Comparison of ENCODE assay signal across 13 cellular contexts in genomic region chr22:20999350-21000214, GRCh38. TPM values are rescaled to one million over a fixed set of nuclear protein-coding genes. Genes with fewer than 3 reads are reported as not detected.
DNase-seq lines count a peak whose midpoint lies in the region; ATAC-seq and TF ChIP-seq lines count a peak whose summit lies in the region.
"Had no signal": no experiment of that assay in that cellular context is flagged by ENCODE, and none has a peak within 500 bp of the region (broad histone marks: within the 10 kb centered on the region; RNA-seq: fewer than 3 reads in every experiment).

No MANE protein-coding gene starts in this region.

- H3K36me3 Mint-ChIP-seq in activated T-helper 1 cell treated with anti-CD3 and anti-CD28 coated beads, Interleukin-12 subunit alpha, Interleukin-12 subunit beta, Interleukin-2, Interleukin-4 antibody, amounts not matched to agents 30 ng/mL and 10 ng/mL and 1 ng/mL, durations not matched to agents 14 hours and 24 hours and 36 hours (ENCODE audit: low read depth): peaks cover 10% of the 10 kb centered on the region
- peaks cover 0 to 4% (median 4%) of the 10 kb centered on the region in 5 donors for H3K36me3 Mint-ChIP-seq in naive thymus-derived CD4-positive, alpha-beta T cell

- H3K4me3 ChIP-seq in BLaER1 treated with 17β-estradiol and CSF1 and Interleukin-3, amounts not matched to agents 10 nM and 100 nM: peak overlapping the region in 6 of 10 experiments; percentile 62 to 82 (median 77); a peak in 8 of 20 replicates
- peak overlapping the region; percentile 79 for H3K4me3 ChIP-seq in naive thymus-derived CD4-positive, alpha-beta T cell (ENCODE audit: low read length)
- H3K4me3 ChIP-seq in thyroid gland (replicated peaks in 1 of 3): no peak overlapping the region

- peak overlapping the region; percentile 89 to 98 (median 95) for H3K9ac ChIP-seq in BLaER1 treated with 17β-estradiol and CSF1 and Interleukin-3, amounts not matched to agents 10 nM and 100 nM

- ATAC-seq in naive thymus-derived CD4-positive, alpha-beta T cell: no peak
- ATAC-seq in HG02852 (IDR thresholded peaks at IDR 0.05; ENCODE audit: unreplicated experiment) (no peak), GM19395 (IDR thresholded peaks at IDR 0.05; ENCODE audit: unreplicated experiment) (no peak)
- ATAC-seq: gastrocnemius medialis, left ventricle myocardium superior had no signal

- H3K27ac Mint-ChIP-seq in activated T-helper 1 cell treated with anti-CD3 and anti-CD28 coated beads, Interleukin-12 subunit alpha, Interleukin-12 subunit beta, Interleukin-2, Interleukin-4 antibody, amounts not matched to agents 30 ng/mL and 10 ng/mL and 1 ng/mL, durations not matched to agents 14 hours and 24 hours and 36 hours: no peak overlapping the region
- H3K27ac Mint-ChIP-seq in naive thymus-derived CD4-positive, alpha-beta T cell: peak overlapping the region in 8 of 9 donors; percentile 55 to 99 (median 98)

- peak overlapping the region; percentile 89 for H3K4me3 Mint-ChIP-seq in activated T-helper 1 cell treated with anti-CD3 and anti-CD28 coated beads, Interleukin-12 subunit alpha, Interleukin-12 subunit beta, Interleukin-2, Interleukin-4 antibody, amounts not matched to agents 30 ng/mL and 10 ng/mL and 1 ng/mL, durations not matched to agents 14 hours and 24 hours and 36 hours
- H3K4me3 Mint-ChIP-seq in naive thymus-derived CD4-positive, alpha-beta T cell: peak overlapping the region in 6 of 10 donors; percentile 94 to 98 (median 96)

- TF ChIP-seq CTCF in thyroid gland (IDR thresholded peaks at IDR 0.05): no peak

- H3K27me3 ChIP-seq in BLaER1 treated with 17β-estradiol and CSF1 and Interleukin-3, amounts not matched to agents 10 nM and 100 nM: no peaks in the 10 kb centered on the region
- H3K27me3 ChIP-seq in naive thymus-derived CD4-positive, alpha-beta T cell (ENCODE audit: control insufficient read depth in 2 of 2, insufficient read depth in 2 of 2, low read length in 2 of 2): no peaks in the 10 kb centered on the region
- H3K27me3 ChIP-seq in thyroid gland: no peaks in the 10 kb centered on the region
- H3K27me3 ChIP-seq: gastrocnemius medialis had no signal

- POLR2A ChIA-PET in naive thymus-derived CD4-positive, alpha-beta T cell (lab: Charles Lee): interaction anchor here (0.6 to 4.4 kb wide), 8 partner anchors 9 to 1216 kb away, joined by 3 to 21 read pairs (median 4); partner anchors contain the start of gene LZTR1

- H3K9me3 Mint-ChIP-seq in activated T-helper 1 cell treated with anti-CD3 and anti-CD28 coated beads, Interleukin-12 subunit alpha, Interleukin-12 subunit beta, Interleukin-2, Interleukin-4 antibody, amounts not matched to agents 30 ng/mL and 10 ng/mL and 1 ng/mL, durations not matched to agents 14 hours and 24 hours and 36 hours: no peaks in the 10 kb centered on the region
- peaks cover 0 to 4% (median 0%) of the 10 kb centered on the region in 11 donors for H3K9me3 Mint-ChIP-seq in naive thymus-derived CD4-positive, alpha-beta T cell

- H4K20me1 ChIP-seq in BLaER1 treated with 17β-estradiol and CSF1 and Interleukin-3, amounts not matched to agents 10 nM and 100 nM: peaks cover 0 to 64% (median 49%) of the 10 kb centered on the region in 11 experiments; a peak in 18 of 22 replicates

- peaks cover 8% of the 10 kb centered on the region for H3K4me1 Mint-ChIP-seq in activated T-helper 1 cell treated with anti-CD3 and anti-CD28 coated beads, Interleukin-12 subunit alpha, Interleukin-12 subunit beta, Interleukin-2, Interleukin-4 antibody, amounts not matched to agents 30 ng/mL and 10 ng/mL and 1 ng/mL, durations not matched to agents 14 hours and 24 hours and 36 hours (ENCODE audit: low read depth)
- peaks cover 14 to 36% (median 20%) of the 10 kb centered on the region in 7 donors for H3K4me1 Mint-ChIP-seq in naive thymus-derived CD4-positive, alpha-beta T cell

- no peaks in the 10 kb centered on the region for H3K9me3 ChIP-seq in BLaER1 treated with 17β-estradiol and CSF1 and Interleukin-3, amounts not matched to agents 10 nM and 100 nM (replicated peaks in 1 of 11)
- H3K9me3 ChIP-seq in naive thymus-derived CD4-positive, alpha-beta T cell (ENCODE audit: control insufficient read depth in 2 of 3, low read length in 3 of 3): no peaks in the 10 kb centered on the region
- no peaks in the 10 kb centered on the region for H3K9me3 ChIP-seq in thyroid gland
- H3K9me3 ChIP-seq: gastrocnemius medialis had no signal

- in situ Hi-C loops in GM18951 (cut with MboI; ENCODE audit: low sequenced_read_pairs, unreplicated experiment): no loop called here

- intact Hi-C loops in activated T-helper 1 cell treated with anti-CD3 and anti-CD28 coated beads, Interleukin-12 subunit alpha, Interleukin-12 subunit beta, Interleukin-2, Interleukin-4 antibody, amounts not matched to agents 30 ng/mL and 10 ng/mL and 1 ng/mL, durations not matched to agents 14 hours and 24 hours and 36 hours (cut with micrococcal nuclease): loop anchor here (5.0 to 10.0 kb wide), 5 partner anchors 37 to 885 kb away; partner anchors contain the start of genes DGCR6L, MED15, RANBP1 and SDF2L1
- intact Hi-C loops in naive thymus-derived CD4-positive, alpha-beta T cell (cut with micrococcal nuclease): loop anchor here (2.0 to 10.0 kb wide), 7 partner anchors 17 to 1877 kb away; partner anchors contain the start of genes DGCR2 (in 1 of the 2), HIRA (in 1 of the 2), LZTR1 (in 1 of the 2) and MRPL40 (in 1 of the 2)
- intact Hi-C loops in thyroid gland (cut with DNase I): no loop called here

- H3K4me1 ChIP-seq in BLaER1 treated with 17β-estradiol and CSF1 and Interleukin-3, amounts not matched to agents 10 nM and 100 nM: peaks cover 33 to 43% (median 37%) of the 10 kb centered on the region in 10 experiments
- peaks cover 24 to 26% of the 10 kb centered on the region in 2 donors for H3K4me1 ChIP-seq in naive thymus-derived CD4-positive, alpha-beta T cell (ENCODE audit: control insufficient read depth in 2 of 2, insufficient read depth in 2 of 2, low read length in 2 of 2)
- peaks cover 18 to 29% of the 10 kb centered on the region in 2 donors for H3K4me1 ChIP-seq in thyroid gland

- TF ChIP-seq POLR2A in GM18951 (IDR thresholded peaks at IDR 0.05; ENCODE audit: extremely low read depth, insufficient read depth, insufficient read length) (peak; percentile 19), thyroid gland (IDR thresholded peaks at IDR 0.05) (no peak)

- CTCF ChIA-PET in naive thymus-derived CD4-positive, alpha-beta T cell (lab: Charles Lee): interaction anchor here (0.9 to 1.2 kb wide), 3 partner anchors 14 to 84 kb away, joined by 3 read pairs; no protein-coding TSS in a partner anchor

- no peak for DNase-seq in activated T-helper 1 cell treated with anti-CD3 and anti-CD28 coated beads, Interleukin-12 subunit alpha, Interleukin-12 subunit beta, Interleukin-2, Interleukin-4 antibody, amounts not matched to agents 30 ng/mL and 10 ng/mL and 1 ng/mL, durations not matched to agents 14 hours and 24 hours and 36 hours (ENCODE audit: low spot score)
- no peak for DNase-seq in naive thymus-derived CD4-positive, alpha-beta T cell
- DNase-seq in hippocampal formation (lab: John Stamatoyannopoulos, UW): no peak
- no peak for DNase-seq in thyroid gland
- DNase-seq: central memory CD4-positive, alpha-beta T cell; gastrocnemius medialis; left ventricle myocardium superior; NCI-H187 treated with DMSO at 0.1 percent for 48 hours; Right ventricle myocardium superior had no signal

- peaks cover 29 to 61% (median 54%) of the 10 kb centered on the region in 11 experiments; a peak in 21 of 22 replicates for H3K36me3 ChIP-seq in BLaER1 treated with 17β-estradiol and CSF1 and Interleukin-3, amounts not matched to agents 10 nM and 100 nM
- peaks cover 0 to 60% (median 3%) of the 10 kb centered on the region in 3 experiments for H3K36me3 ChIP-seq in naive thymus-derived CD4-positive, alpha-beta T cell (ENCODE audit: control insufficient read depth in 2 of 3, insufficient read depth in 3 of 3, low read length in 3 of 3)
- peaks cover 10 to 11% of the 10 kb centered on the region in 2 donors for H3K36me3 ChIP-seq in thyroid gland

- H3K4me2 ChIP-seq in BLaER1 treated with 17β-estradiol and CSF1 and Interleukin-3, amounts not matched to agents 10 nM and 100 nM: peak overlapping the region; percentile 96 to 100 (median 99)

- H3K27ac ChIP-seq in BLaER1 treated with 17β-estradiol and CSF1 and Interleukin-3, amounts not matched to agents 10 nM and 100 nM: peak overlapping the region in 2 of 11 experiments; percentile 95 to 98; a peak in 3 of 22 replicates
- H3K27ac ChIP-seq in naive thymus-derived CD4-positive, alpha-beta T cell (ENCODE audit: low read depth, low read length): peak overlapping the region; percentile 94
- H3K27ac ChIP-seq in thyroid gland: no peak overlapping the region

- WGBS in thyroid gland, 2 donors: 85 to 91% methylated on average over 9 to 13 of the region's 27 CpGs

- no peaks in the 10 kb centered on the region for H3K27me3 Mint-ChIP-seq in activated T-helper 1 cell treated with anti-CD3 and anti-CD28 coated beads, Interleukin-12 subunit alpha, Interleukin-12 subunit beta, Interleukin-2, Interleukin-4 antibody, amounts not matched to agents 30 ng/mL and 10 ng/mL and 1 ng/mL, durations not matched to agents 14 hours and 24 hours and 36 hours (ENCODE audit: insufficient read depth)
- H3K27me3 Mint-ChIP-seq in naive thymus-derived CD4-positive, alpha-beta T cell: no peaks in the 10 kb centered on the region

RNA-seq across cellular contexts. Expression of gene THAP7, which starts 2.3 kb away (rescaled TPM):
- 35.1 and 36.8 TPM in 2 replicates for total RNA-seq in activated T-helper 1 cell treated with anti-CD3 and anti-CD28 coated beads, Interleukin-12 subunit alpha, Interleukin-12 subunit beta, Interleukin-2, Interleukin-4 antibody, amounts not matched to agents 30 ng/mL and 10 ng/mL and 1 ng/mL, durations not matched to agents 14 hours and 24 hours and 36 hours
- 10 to 100 TPM; 25.8 to 73.3 (median 64.7) TPM for total RNA-seq in naive thymus-derived CD4-positive, alpha-beta T cell
- polyA plus RNA-seq in naive thymus-derived CD4-positive, alpha-beta T cell: 10 to 100 TPM; 53.8 to 69.3 TPM
- 10 to 100 TPM; 51.0 to 75.0 (median 58.9) TPM for total RNA-seq in thyroid gland

RNA-seq across cellular contexts. Expression of gene P2RX6, which starts 15.4 kb away (rescaled TPM):
- total RNA-seq in activated T-helper 1 cell treated with anti-CD3 and anti-CD28 coated beads, Interleukin-12 subunit alpha, Interleukin-12 subunit beta, Interleukin-2, Interleukin-4 antibody, amounts not matched to agents 30 ng/mL and 10 ng/mL and 1 ng/mL, durations not matched to agents 14 hours and 24 hours and 36 hours: 0.18 and 0.22 TPM in 2 replicates
- total RNA-seq in naive thymus-derived CD4-positive, alpha-beta T cell: 1 to 10 TPM in 2 of 5 experiments, under 1 TPM in 3; 0.46 to 1.7 (median 0.66) TPM
- polyA plus RNA-seq in naive thymus-derived CD4-positive, alpha-beta T cell: under 1 TPM in 1 of 2 donors, not detected in 1; 0.15 TPM
- under 1 TPM in 1 of 4 donors, not detected in 3; 0.40 TPM for total RNA-seq in thyroid gland

RNA-seq across cellular contexts. Expression of gene LZTR1, which starts 17.5 kb away (rescaled TPM):
- 81.9 and 87.5 TPM in 2 replicates for total RNA-seq in activated T-helper 1 cell treated with anti-CD3 and anti-CD28 coated beads, Interleukin-12 subunit alpha, Interleukin-12 subunit beta, Interleukin-2, Interleukin-4 antibody, amounts not matched to agents 30 ng/mL and 10 ng/mL and 1 ng/mL, durations not matched to agents 14 hours and 24 hours and 36 hours
- total RNA-seq in naive thymus-derived CD4-positive, alpha-beta T cell: 100 to 1,000 TPM in 2 of 5 experiments, 10 to 100 TPM in 3; 61.8 to 104 (median 74.2) TPM
- 10 to 100 TPM; 11.4 to 15.6 TPM for polyA plus RNA-seq in naive thymus-derived CD4-positive, alpha-beta T cell
- 10 to 100 TPM; 37.1 to 67.2 (median 55.7) TPM for total RNA-seq in thyroid gland

RNA-seq across cellular contexts. Expression of gene AIFM3, which starts 32.5 kb away (rescaled TPM):
- total RNA-seq in activated T-helper 1 cell treated with anti-CD3 and anti-CD28 coated beads, Interleukin-12 subunit alpha, Interleukin-12 subunit beta, Interleukin-2, Interleukin-4 antibody, amounts not matched to agents 30 ng/mL and 10 ng/mL and 1 ng/mL, durations not matched to agents 14 hours and 24 hours and 36 hours: 0.88 and 0.93 TPM in 2 replicates
- 1 to 10 TPM in 3 of 5 experiments, under 1 TPM in 2; 0.24 to 9.0 (median 1.2) TPM for total RNA-seq in naive thymus-derived CD4-positive, alpha-beta T cell
- under 1 TPM; 0.17 to 0.32 TPM for polyA plus RNA-seq in naive thymus-derived CD4-positive, alpha-beta T cell
- 1 to 10 TPM in 2 of 4 donors, under 1 TPM in 2; 0.11 to 2.0 (median 0.80) TPM for total RNA-seq in thyroid gland

RNA-seq across cellular contexts. Expression of gene SLC7A4, which starts 32.8 kb away (rescaled TPM):
- total RNA-seq in activated T-helper 1 cell treated with anti-CD3 and anti-CD28 coated beads, Interleukin-12 subunit alpha, Interleukin-12 subunit beta, Interleukin-2, Interleukin-4 antibody, amounts not matched to agents 30 ng/mL and 10 ng/mL and 1 ng/mL, durations not matched to agents 14 hours and 24 hours and 36 hours: not detected in 2 replicates
- under 1 TPM in 2 of 5 experiments, not detected in 3; 0.13 TPM for total RNA-seq in naive thymus-derived CD4-positive, alpha-beta T cell
- under 1 TPM in 1 of 2 donors, not detected in 1; 0.08 TPM for polyA plus RNA-seq in naive thymus-derived CD4-positive, alpha-beta T cell
- total RNA-seq in thyroid gland: under 1 TPM in 2 of 4 donors, not detected in 2; 0.45 to 0.54 TPM
- total RNA-seq: gastrocnemius medialis had no signal

Comparison
In these comparisons a context has a peak if more than half of its experiments do, and no peak if none do; other contexts are left out.
1. H3K4me3 ChIP-seq: peak in BLaER1 treated with 17β-estradiol and CSF1 and Interleukin-3, amounts not matched to agents 10 nM and 100 nM (6 of 10) and naive thymus-derived CD4-positive, alpha-beta T cell (single experiment); none in thyroid gland (0 of 3).